Comparison of ENCODE assay signal across 1 cellular context in the genomic region with DNA sequence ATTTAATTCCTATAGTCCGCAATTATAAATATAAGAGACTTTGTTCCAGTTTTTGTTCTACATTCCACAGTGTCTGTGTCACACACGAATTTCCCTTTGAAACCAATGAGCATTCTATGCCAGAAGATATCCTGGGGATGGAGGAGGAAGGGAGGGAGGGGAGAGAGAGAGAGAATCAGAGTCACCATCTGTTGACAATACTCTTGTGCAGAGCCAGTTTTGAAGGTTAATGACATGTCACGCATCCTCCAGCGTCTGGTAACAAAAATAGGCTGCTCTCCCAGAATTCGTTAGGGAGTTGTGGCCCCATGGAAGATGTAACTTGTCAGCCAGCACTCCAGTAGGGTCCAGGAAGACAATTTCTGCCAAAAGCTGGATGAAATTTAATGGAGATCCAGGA.
TF ChIP-seq lines count a peak whose summit lies in the region.

No MANE protein-coding gene starts in this region.

TF ChIP-seq in HCT116, 20 proteins besides CTCF, POLR2A, EP300 and RAD21 (continued from another document):
- TF ChIP-seq, protein P1, sequence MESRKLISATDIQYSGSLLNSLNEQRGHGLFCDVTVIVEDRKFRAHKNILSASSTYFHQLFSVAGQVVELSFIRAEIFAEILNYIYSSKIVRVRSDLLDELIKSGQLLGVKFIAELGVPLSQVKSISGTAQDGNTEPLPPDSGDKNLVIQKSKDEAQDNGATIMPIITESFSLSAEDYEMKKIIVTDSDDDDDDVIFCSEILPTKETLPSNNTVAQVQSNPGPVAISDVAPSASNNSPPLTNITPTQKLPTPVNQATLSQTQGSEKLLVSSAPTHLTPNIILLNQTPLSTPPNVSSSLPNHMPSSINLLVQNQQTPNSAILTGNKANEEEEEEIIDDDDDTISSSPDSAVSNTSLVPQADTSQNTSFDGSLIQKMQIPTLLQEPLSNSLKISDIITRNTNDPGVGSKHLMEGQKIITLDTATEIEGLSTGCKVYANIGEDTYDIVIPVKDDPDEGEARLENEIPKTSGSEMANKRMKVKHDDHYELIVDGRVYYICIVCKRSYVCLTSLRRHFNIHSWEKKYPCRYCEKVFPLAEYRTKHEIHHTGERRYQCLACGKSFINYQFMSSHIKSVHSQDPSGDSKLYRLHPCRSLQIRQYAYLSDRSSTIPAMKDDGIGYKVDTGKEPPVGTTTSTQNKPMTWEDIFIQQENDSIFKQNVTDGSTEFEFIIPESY (IDR thresholded peaks at IDR 0.05; ENCODE audit: extremely low read depth, insufficient replicate concordance, low read length) = no peak
- TF ChIP-seq SIN3A (IDR thresholded peaks at IDR 0.05; ENCODE audit: low read depth) = 0 out of 2 replicates have a peak, but pooled peaks have one; percentile 49
- TF ChIP-seq JUND (IDR thresholded peaks at IDR 0.05) = peak; percentile 77
- peak; percentile 50 for TF ChIP-seq POLR2AphosphoS5 (IDR thresholded peaks at IDR 0.05; ENCODE audit: low read depth, low read length)
- TF ChIP-seq EGR1 (IDR thresholded peaks at IDR 0.05; ENCODE audit: low read depth) = 0 out of 2 replicates have a peak, but pooled peaks have one; percentile 2
- 0 out of 2 replicates have a peak, but pooled peaks have one; percentile 29 for TF ChIP-seq SRF (IDR thresholded peaks at IDR 0.05; ENCODE audit: low read depth)
- TF ChIP-seq, protein P2, sequence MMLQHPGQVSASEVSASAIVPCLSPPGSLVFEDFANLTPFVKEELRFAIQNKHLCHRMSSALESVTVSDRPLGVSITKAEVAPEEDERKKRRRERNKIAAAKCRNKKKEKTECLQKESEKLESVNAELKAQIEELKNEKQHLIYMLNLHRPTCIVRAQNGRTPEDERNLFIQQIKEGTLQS (IDR thresholded peaks at IDR 0.05) = no peak
- TF ChIP-seq ZFX (IDR thresholded peaks at IDR 0.05) = no peak
- TF ChIP-seq TCF7L2 (IDR thresholded peaks at IDR 0.05; ENCODE audit: borderline replicate concordance, extremely low read depth, insufficient read depth, insufficient read length) = peak; percentile 91
- peak; percentile 91 for TF ChIP-seq SP1 (IDR thresholded peaks at IDR 0.05; ENCODE audit: low read depth)
- TF ChIP-seq YY1 (IDR thresholded peaks at IDR 0.05; ENCODE audit: extremely low read depth, insufficient replicate concordance, low read depth, low read length) = peak; percentile 62
TF ChIP-seq in HCT116: peak in this region for 10.
